ENCODE assay signal across 8 cellular contexts in genomic region chr1:165851034-165851658, GRCh38. TPM values are rescaled to one million over a fixed set of nuclear protein-coding genes. Genes with fewer than 3 reads are reported as not detected.
A peak's percentile ranks its signal among the peaks of the same experiment; 100 is the strongest.
DNase-seq lines count a peak whose midpoint lies in the region; ATAC-seq and TF ChIP-seq lines count a peak whose summit lies in the region.

No MANE protein-coding gene starts in this region.

- DNase-seq in COLO829 (ENCODE audit: low spot score) (peak; percentile 86), HL-60 (ENCODE audit: low read depth in 1 of 2, low spot score in 1 of 2) (peak in 1 of 2 experiments; percentile 78), type B pancreatic cell (ENCODE audit: extremely low spot score, unreplicated experiment) (no peak), left lobe of liver (ENCODE audit: low spot score) (no peak), DMS 273 (lab: John Stamatoyannopoulos, UW; ENCODE audit: unreplicated experiment) (no peak), omental fat pad (ENCODE audit: low spot score) (no peak)

- no peaks in the 10 kb centered on the region for H3K27me3 ChIP-seq in HL-60 (ENCODE audit: insufficient read depth, poor library complexity, severe bottlenecking)

- H3K36me3 Mint-ChIP-seq in activated T-helper 17 cell treated with anti-CD3 and anti-CD28 coated beads, Interleukin-2, amount 50 U/mL, for 72 hours (ENCODE audit: low read depth): no peaks in the 10 kb centered on the region
- H3K36me3 Mint-ChIP-seq in type B pancreatic cell: peaks cover 19% of the 10 kb centered on the region

- TF ChIP-seq CTCF in HL-60 (IDR thresholded peaks at IDR 0.05; ENCODE audit: insufficient read depth, low read length) (no peak), type B pancreatic cell (conservative IDR thresholded peaks at IDR 0.05) (no peak), omental fat pad (IDR thresholded peaks at IDR 0.05) (no peak)

- H3K9me3 Mint-ChIP-seq in activated T-helper 17 cell treated with anti-CD3 and anti-CD28 coated beads, Interleukin-2, amount 50 U/mL, for 72 hours: no peaks in the 10 kb centered on the region
- H3K9me3 Mint-ChIP-seq in type B pancreatic cell: no peaks in the 10 kb centered on the region

- H3K27ac Mint-ChIP-seq in activated T-helper 17 cell treated with anti-CD3 and anti-CD28 coated beads, Interleukin-2, amount 50 U/mL, for 72 hours: no peak overlapping the region
- H3K27ac Mint-ChIP-seq in type B pancreatic cell: peak overlapping the region; percentile 72

- H3K27ac ChIP-seq in HL-60 (replicated peaks): 0 out of 2 replicates have a peak overlapping the region, but pooled peaks have one; percentile 15

- H3K4me3 Mint-ChIP-seq in activated T-helper 17 cell treated with anti-CD3 and anti-CD28 coated beads, Interleukin-2, amount 50 U/mL, for 72 hours: peak overlapping the region; percentile 29
- H3K4me3 Mint-ChIP-seq in type B pancreatic cell: peak overlapping the region; percentile 20

- ATAC-seq in GM21360 (IDR thresholded peaks at IDR 0.05; ENCODE audit: unreplicated experiment) (peak; percentile 82), left lobe of liver (no peak), omental fat pad (ENCODE audit: low FRiP score) (no peak)
- ATAC-seq in activated T-helper 17 cell treated with anti-CD3 and anti-CD28 coated beads, Interleukin-2, amount 50 U/mL, for 72 hours (replicated peaks): peak; percentile 65

- no peak overlapping the region for H3K4me3 ChIP-seq in HL-60 (replicated peaks; ENCODE audit: insufficient read depth, low read length)

- H3K27me3 Mint-ChIP-seq in activated T-helper 17 cell treated with anti-CD3 and anti-CD28 coated beads, Interleukin-2, amount 50 U/mL, for 72 hours: no peaks in the 10 kb centered on the region
- H3K27me3 Mint-ChIP-seq in type B pancreatic cell: no peaks in the 10 kb centered on the region

- H3K4me1 Mint-ChIP-seq in activated T-helper 17 cell treated with anti-CD3 and anti-CD28 coated beads, Interleukin-2, amount 50 U/mL, for 72 hours: peaks cover 25% of the 10 kb centered on the region
- H3K4me1 Mint-ChIP-seq in type B pancreatic cell (ENCODE audit: unreplicated experiment): peaks cover 47% of the 10 kb centered on the region

RNA-seq across cellular contexts. Expression of gene UCK2, which starts 23.7 kb away (rescaled TPM):
- total RNA-seq in activated T-helper 17 cell treated with anti-CD3 and anti-CD28 coated beads, Interleukin-2, amount 50 U/mL, for 72 hours: 10 to 100 TPM; 30.7 to 74.2 TPM
- 34.9 and 59.3 TPM in 2 replicates for total RNA-seq in type B pancreatic cell (ENCODE audit: low replicate concordance)
- total RNA-seq in left lobe of liver: 8.1 TPM
- total RNA-seq in omental fat pad: 10 to 100 TPM; 19.3 to 93.9 (median 22.3) TPM

Comparison
In these comparisons a context has a peak if more than half of its experiments do, and no peak if none do; other contexts are left out.
1. ATAC-seq: peak in GM21360 (single experiment) and activated T-helper 17 cell treated with anti-CD3 and anti-CD28 coated beads, Interleukin-2, amount 50 U/mL, for 72 hours (single experiment); none in left lobe of liver (single experiment) and omental fat pad (single experiment).